In genomic region chr4:100962698-100963097, GRCh38 we compare ENCODE assay signal across 17 cellular contexts.
A peak's percentile ranks its signal among the peaks of the same experiment; 100 is the strongest.
DNase-seq lines count a peak whose midpoint lies in the region; ATAC-seq and TF ChIP-seq lines count a peak whose summit lies in the region.
"Had no signal": no experiment of that assay in that cellular context is flagged by ENCODE, and none has a peak within 500 bp of the region (broad histone marks: within the 10 kb centered on the region; RNA-seq: fewer than 3 reads in every experiment).

No MANE protein-coding gene starts in this region.

- peaks cover 9% of the 10 kb centered on the region for H3K4me1 Mint-ChIP-seq in activated CD8-positive, alpha-beta T cell treated with anti-CD3 and anti-CD28 coated beads for 36 hours (ENCODE audit: low read depth)
- no peaks in the 10 kb centered on the region for H3K4me1 Mint-ChIP-seq in activated CD8-positive, alpha-beta T cell treated with anti-CD3 and anti-CD28 coated beads, Interleukin-2, amount 10 ng/mL, durations not matched to agents 7 days and 5 days (ENCODE audit: low read depth)
- no peaks in the 10 kb centered on the region for H3K4me1 Mint-ChIP-seq in natural killer cell
- H3K4me1 Mint-ChIP-seq: activated CD4-positive, alpha-beta T cell treated with anti-CD3 and anti-CD28 coated beads, Interleukin-2, amount 10 ng/mL, durations not matched to agents 7 days and 5 days had no signal

- no peak overlapping the region for H3K27ac Mint-ChIP-seq in activated CD8-positive, alpha-beta T cell treated with anti-CD3 and anti-CD28 coated beads for 36 hours
- H3K27ac Mint-ChIP-seq in activated CD8-positive, alpha-beta T cell treated with anti-CD3 and anti-CD28 coated beads, Interleukin-2, amount 10 ng/mL, durations not matched to agents 7 days and 5 days, result no peak overlapping the region
- no peak overlapping the region for H3K27ac Mint-ChIP-seq in natural killer cell
- H3K27ac Mint-ChIP-seq: activated CD4-positive, alpha-beta T cell treated with anti-CD3 and anti-CD28 coated beads, Interleukin-2, amount 10 ng/mL, durations not matched to agents 7 days and 5 days; activated naive CD4-positive, alpha-beta T cell treated with anti-CD3 and anti-CD28 coated beads for 36 hours; nephron progenitor cell had no signal

- peak; percentile 27 for DNase-seq in activated CD8-positive, alpha-beta T cell treated with anti-CD3 and anti-CD28 coated beads for 36 hours
- DNase-seq in activated CD8-positive, alpha-beta T cell treated with anti-CD3 and anti-CD28 coated beads, Interleukin-2, amount 10 ng/mL, durations not matched to agents 7 days and 5 days, result no peak
- DNase-seq in C1 segment of cervical spinal cord (lab: John Stamatoyannopoulos, UW) (no peak), SKM-1 (lab: John Stamatoyannopoulos, UW; ENCODE audit: unreplicated experiment) (no peak), natural killer cell (no peak)
- DNase-seq: activated CD4-positive, alpha-beta T cell treated with anti-CD3 and anti-CD28 coated beads, Interleukin-2, amount 10 ng/mL, durations not matched to agents 7 days and 5 days; activated naive CD4-positive, alpha-beta T cell treated with anti-CD3 and anti-CD28 coated beads for 36 hours; cerebellar nuclear complex; effector CD4-positive, alpha-beta T cell; left colon; nephron progenitor cell; stimulated activated CD8-positive, alpha-beta memory T cell treated with anti-CD3 and anti-CD28 coated beads, Interleukin-4, amount 100 ng/mL, for 48 hours had no signal

- no peaks in the 10 kb centered on the region for H3K9me3 Mint-ChIP-seq in activated CD8-positive, alpha-beta T cell treated with anti-CD3 and anti-CD28 coated beads for 36 hours
- H3K9me3 Mint-ChIP-seq in activated CD8-positive, alpha-beta T cell treated with anti-CD3 and anti-CD28 coated beads, Interleukin-2, amount 10 ng/mL, durations not matched to agents 7 days and 5 days (ENCODE audit: insufficient read depth), result no peaks in the 10 kb centered on the region
- H3K9me3 Mint-ChIP-seq in natural killer cell, result no peaks in the 10 kb centered on the region
- H3K9me3 Mint-ChIP-seq: activated CD4-positive, alpha-beta T cell treated with anti-CD3 and anti-CD28 coated beads, Interleukin-2, amount 10 ng/mL, durations not matched to agents 7 days and 5 days; activated naive CD4-positive, alpha-beta T cell treated with anti-CD3 and anti-CD28 coated beads for 36 hours; nephron progenitor cell had no signal

- H3K36me3 Mint-ChIP-seq in activated CD8-positive, alpha-beta T cell treated with anti-CD3 and anti-CD28 coated beads for 36 hours (ENCODE audit: low read depth), result no peaks in the 10 kb centered on the region
- no peaks in the 10 kb centered on the region for H3K36me3 Mint-ChIP-seq in activated CD8-positive, alpha-beta T cell treated with anti-CD3 and anti-CD28 coated beads, Interleukin-2, amount 10 ng/mL, durations not matched to agents 7 days and 5 days (ENCODE audit: low read depth)
- no peaks in the 10 kb centered on the region for H3K36me3 Mint-ChIP-seq in natural killer cell

- peaks cover 2% of the 10 kb centered on the region for H3K27me3 Mint-ChIP-seq in activated CD8-positive, alpha-beta T cell treated with anti-CD3 and anti-CD28 coated beads for 36 hours
- H3K27me3 Mint-ChIP-seq in activated CD8-positive, alpha-beta T cell treated with anti-CD3 and anti-CD28 coated beads, Interleukin-2, amount 10 ng/mL, durations not matched to agents 7 days and 5 days (ENCODE audit: low read depth), result peaks cover 3% of the 10 kb centered on the region
- peaks cover 2 to 11% of the 10 kb centered on the region in 2 donors for H3K27me3 Mint-ChIP-seq in natural killer cell (ENCODE audit: low read depth in 2 of 2)

- intact Hi-C loops in activated CD8-positive, alpha-beta T cell treated with anti-CD3 and anti-CD28 coated beads for 36 hours (cut with micrococcal nuclease), result no loop called here
- intact Hi-C loops in natural killer cell (cut with micrococcal nuclease), result no loop called here

- peak; percentile 77 for ATAC-seq in activated CD8-positive, alpha-beta T cell treated with anti-CD3 and anti-CD28 coated beads for 36 hours
- ATAC-seq in activated CD8-positive, alpha-beta T cell treated with anti-CD3 and anti-CD28 coated beads, Interleukin-2, amount 10 ng/mL, durations not matched to agents 7 days and 5 days, result no peak
- peak; percentile 80 for ATAC-seq in HG02610 (IDR thresholded peaks at IDR 0.05; ENCODE audit: unreplicated experiment)
- ATAC-seq in HG03064 (IDR thresholded peaks at IDR 0.05; ENCODE audit: low read depth, unreplicated experiment), result peak; percentile 55
- ATAC-seq in activated CD4-positive, CD25-positive, alpha-beta regulatory T cell treated with anti-CD3 and anti-CD28 coated beads, Interleukin-2, amount 50 U/mL, for 24 hours, result no peak
- no peak for ATAC-seq in natural killer cell
- ATAC-seq: GM12878, left colon, Panc1 had no signal

- POLR2A ChIA-PET in activated CD8-positive, alpha-beta T cell treated with anti-CD3 and anti-CD28 coated beads for 36 hours (lab: Charles Lee), result interaction anchor here (0.9 kb wide), 1 partner anchor 220 kb away, joined by 3 read pairs; no protein-coding TSS in a partner anchor
- POLR2A ChIA-PET in activated CD8-positive, alpha-beta T cell treated with anti-CD3 and anti-CD28 coated beads, Interleukin-2, amount 10 ng/mL, durations not matched to agents 7 days and 5 days (lab: Charles Lee), result no interaction called here

- CTCF ChIA-PET in activated CD8-positive, alpha-beta T cell treated with anti-CD3 and anti-CD28 coated beads for 36 hours (lab: Charles Lee), result no interaction called here
- CTCF ChIA-PET in activated CD8-positive, alpha-beta T cell treated with anti-CD3 and anti-CD28 coated beads, Interleukin-2, amount 10 ng/mL, durations not matched to agents 7 days and 5 days (lab: Charles Lee), result no interaction called here

- H3K4me3 Mint-ChIP-seq in activated CD8-positive, alpha-beta T cell treated with anti-CD3 and anti-CD28 coated beads for 36 hours, result no peak overlapping the region
- no peak overlapping the region for H3K4me3 Mint-ChIP-seq in activated CD8-positive, alpha-beta T cell treated with anti-CD3 and anti-CD28 coated beads, Interleukin-2, amount 10 ng/mL, durations not matched to agents 7 days and 5 days
- no peak overlapping the region for H3K4me3 Mint-ChIP-seq in natural killer cell
- H3K4me3 Mint-ChIP-seq: activated CD4-positive, alpha-beta T cell treated with anti-CD3 and anti-CD28 coated beads, Interleukin-2, amount 10 ng/mL, durations not matched to agents 7 days and 5 days; activated naive CD4-positive, alpha-beta T cell treated with anti-CD3 and anti-CD28 coated beads for 36 hours; nephron progenitor cell had no signal

- TF ChIP-seq CTCF in activated CD8-positive, alpha-beta T cell treated with anti-CD3 and anti-CD28 coated beads for 36 hours (IDR thresholded peaks at IDR 0.05), result no peak
- no peak for TF ChIP-seq CTCF in natural killer cell (IDR thresholded peaks at IDR 0.05)

Comparison
In these comparisons a context has a peak if more than half of its experiments do, and no peak if none do; other contexts are left out.
1. ATAC-seq: peak in activated CD8-positive, alpha-beta T cell treated with anti-CD3 and anti-CD28 coated beads for 36 hours (single experiment), HG02610 (single experiment) and HG03064 (single experiment); none in activated CD8-positive, alpha-beta T cell treated with anti-CD3 and anti-CD28 coated beads, Interleukin-2, amount 10 ng/mL, durations not matched to agents 7 days and 5 days (single experiment), activated CD4-positive, CD25-positive, alpha-beta regulatory T cell treated with anti-CD3 and anti-CD28 coated beads, Interleukin-2, amount 50 U/mL, for 24 hours (0 of 2) and natural killer cell (0 of 3).